In genomic region chr12:75935544-75936242, GRCh38 we compare ENCODE assay signal across 1 cellular context.
TF ChIP-seq lines count a peak whose summit lies in the region.

No MANE protein-coding gene starts in this region.

TF ChIP-seq in HCT116, 20 proteins besides CTCF, POLR2A, EP300 and RAD21 (continued from another document):
- TF ChIP-seq SIN3A (IDR thresholded peaks at IDR 0.05; ENCODE audit: low read depth) (no peak), FOSL1 (IDR thresholded peaks at IDR 0.05; ENCODE audit: low read depth) (no peak), REST (IDR thresholded peaks at IDR 0.05; ENCODE audit: low read depth) (no peak), POLR2AphosphoS5 (IDR thresholded peaks at IDR 0.05; ENCODE audit: low read depth, low read length) (no peak), SP1 (IDR thresholded peaks at IDR 0.05; ENCODE audit: low read depth) (no peak), MAX (IDR thresholded peaks at IDR 0.05) (no peak)
